In genomic region chr1:192601145-192602048, GRCh38 we compare ENCODE assay signal across 9 cellular contexts. TPM values are rescaled to one million over a fixed set of nuclear protein-coding genes. Genes with fewer than 3 reads are reported as not detected.
DNase-seq lines count a peak whose midpoint lies in the region; ATAC-seq and TF ChIP-seq lines count a peak whose summit lies in the region.
"Had no signal": no experiment of that assay in that cellular context is flagged by ENCODE, and none has a peak within 500 bp of the region (broad histone marks: within the 10 kb centered on the region; RNA-seq: fewer than 3 reads in every experiment).

No MANE protein-coding gene starts in this region.

- no peaks in the 10 kb centered on the region for H3K4me1 ChIP-seq in neural progenitor cell
- no peaks in the 10 kb centered on the region for H3K4me1 ChIP-seq in testis
- peaks cover 0 to 3% of the 10 kb centered on the region in 2 donors for H3K4me1 ChIP-seq in gastrocnemius medialis

- no peak overlapping the region for H3K4me3 ChIP-seq in neural progenitor cell
- no peak overlapping the region for H3K4me3 ChIP-seq in testis
- no peak overlapping the region for H3K4me3 ChIP-seq in gastrocnemius medialis

- H3K36me3 ChIP-seq in neural progenitor cell (no peaks in the 10 kb centered on the region), testis (ENCODE audit: low read depth, missing control alignments) (no peaks in the 10 kb centered on the region), gastrocnemius medialis (no peaks in the 10 kb centered on the region)

- H4K20me1 ChIP-seq in neural progenitor cell (ENCODE audit: low read depth): no peaks in the 10 kb centered on the region

- no peaks in the 10 kb centered on the region for H3K79me2 ChIP-seq in neural progenitor cell (ENCODE audit: low read depth)

- H3K4me2 ChIP-seq in neural progenitor cell: no peak overlapping the region

- H3K9me3 ChIP-seq in neural progenitor cell (ENCODE audit: low read depth) (no peaks in the 10 kb centered on the region), testis (no peaks in the 10 kb centered on the region), gastrocnemius medialis (no peaks in the 10 kb centered on the region)

- no peaks in the 10 kb centered on the region for H3K27me3 Mint-ChIP-seq in activated CD4-positive, alpha-beta T cell treated with anti-CD3 and anti-CD28 coated beads for 36 hours
- no peaks in the 10 kb centered on the region for H3K27me3 Mint-ChIP-seq in neural progenitor cell (ENCODE audit: insufficient read depth, low read depth)

- TF ChIP-seq POLR2A in testis (IDR thresholded peaks at IDR 0.05) (no peak), gastrocnemius medialis (IDR thresholded peaks at IDR 0.05) (no peak)

- H3K36me3 Mint-ChIP-seq in activated CD4-positive, alpha-beta T cell treated with anti-CD3 and anti-CD28 coated beads for 36 hours (ENCODE audit: low read depth): no peaks in the 10 kb centered on the region
- H3K36me3 Mint-ChIP-seq in stimulated activated effector memory CD8-positive, alpha-beta T cell treated with anti-CD3 and anti-CD28 coated beads, Interleukin-12 subunit alpha, Interleukin-12 subunit beta, amount 100 ng/mL, for 72 hours: no peaks in the 10 kb centered on the region
- no peaks in the 10 kb centered on the region for H3K36me3 Mint-ChIP-seq in neural progenitor cell

- H3K27ac Mint-ChIP-seq in activated CD4-positive, alpha-beta T cell treated with anti-CD3 and anti-CD28 coated beads for 36 hours: no peak overlapping the region
- H3K27ac Mint-ChIP-seq in stimulated activated effector memory CD8-positive, alpha-beta T cell treated with anti-CD3 and anti-CD28 coated beads, Interleukin-12 subunit alpha, Interleukin-12 subunit beta, amount 100 ng/mL, for 72 hours: no peak overlapping the region
- no peak overlapping the region for H3K27ac Mint-ChIP-seq in neural progenitor cell
- H3K27ac Mint-ChIP-seq: dendritic cell treated with granulocyte-macrophage colony-stimulating factor and Interleukin-4, amounts not matched to agents 40 ng/mL and 50 ng/mL, for 4 days had no signal

- DNase-seq in activated CD4-positive, alpha-beta T cell treated with anti-CD3 and anti-CD28 coated beads for 36 hours: no peak
- DNase-seq in activated CD4-positive, alpha-beta T cell treated with anti-CD3 and anti-CD28 coated beads, Interleukin-2, amount 50 U/mL, for 4 hours: no peak
- DNase-seq in LHCN-M2 (ENCODE audit: low read depth) (peak; percentile 20), neural progenitor cell (ENCODE audit: low spot score) (no peak), testis (no peak), gastrocnemius medialis (no peak)
- DNase-seq in stimulated activated effector memory CD8-positive, alpha-beta T cell treated with anti-CD3 and anti-CD28 coated beads, Interleukin-12 subunit alpha, Interleukin-12 subunit beta, amount 100 ng/mL, for 72 hours (ENCODE audit: low spot score in 2 of 2): no peak

- H3K9ac ChIP-seq in neural progenitor cell: no peak overlapping the region

- no peak overlapping the region for H2AFZ ChIP-seq in neural progenitor cell (replicated peaks)

- no peaks in the 10 kb centered on the region for H3K27me3 ChIP-seq in neural progenitor cell
- H3K27me3 ChIP-seq in testis: no peaks in the 10 kb centered on the region
- no peaks in the 10 kb centered on the region for H3K27me3 ChIP-seq in gastrocnemius medialis

- H3F3A ChIP-seq in neural progenitor cell (ENCODE audit: low read depth): no peaks in the 10 kb centered on the region

- H3K9me3 Mint-ChIP-seq in activated CD4-positive, alpha-beta T cell treated with anti-CD3 and anti-CD28 coated beads for 36 hours (ENCODE audit: low read depth): no peaks in the 10 kb centered on the region
- no peaks in the 10 kb centered on the region for H3K9me3 Mint-ChIP-seq in stimulated activated effector memory CD8-positive, alpha-beta T cell treated with anti-CD3 and anti-CD28 coated beads, Interleukin-12 subunit alpha, Interleukin-12 subunit beta, amount 100 ng/mL, for 72 hours
- no peaks in the 10 kb centered on the region for H3K9me3 Mint-ChIP-seq in neural progenitor cell
- H3K9me3 Mint-ChIP-seq: dendritic cell treated with granulocyte-macrophage colony-stimulating factor and Interleukin-4, amounts not matched to agents 40 ng/mL and 50 ng/mL, for 4 days had no signal

- peak; percentile 80 for ATAC-seq in activated CD4-positive, alpha-beta T cell treated with anti-CD3 and anti-CD28 coated beads for 36 hours
- ATAC-seq in HG02610 (IDR thresholded peaks at IDR 0.05; ENCODE audit: unreplicated experiment): peak; percentile 76
- ATAC-seq in stimulated activated effector memory CD8-positive, alpha-beta T cell treated with anti-CD3 and anti-CD28 coated beads, Interleukin-12 subunit alpha, Interleukin-12 subunit beta, amount 100 ng/mL, for 72 hours: peak; percentile 83
- no peak for ATAC-seq in gastrocnemius medialis

- in situ Hi-C loops in gastrocnemius medialis (cut with MboI; ENCODE audit: low sequenced_read_pairs in 4 of 4): loop anchor here in 3 of 4 donors (5.0 to 10.0 kb wide), 2 partner anchors 124 to 127 kb away; no protein-coding TSS in a partner anchor

- H3K27ac ChIP-seq in neural progenitor cell (no peak overlapping the region), testis (no peak overlapping the region), gastrocnemius medialis (no peak overlapping the region)

- whole genome bisulfite sequencing in testis, 2 donors: 84 to 90% methylated on average over 2 of the region's 2 CpGs

- TF ChIP-seq CTCF in neural progenitor cell (IDR thresholded peaks at IDR 0.05) (no peak), testis (IDR thresholded peaks at IDR 0.05) (no peak), gastrocnemius medialis (IDR thresholded peaks at IDR 0.05 in 4 of 5, conservative IDR thresholded peaks at IDR 0.05 in 1 of 5) (no peak)

- POLR2A ChIA-PET in activated CD4-positive, alpha-beta T cell treated with anti-CD3 and anti-CD28 coated beads for 36 hours (lab: Charles Lee): no interaction called here

- H3K4me1 Mint-ChIP-seq in activated CD4-positive, alpha-beta T cell treated with anti-CD3 and anti-CD28 coated beads for 36 hours: peaks cover 29% of the 10 kb centered on the region
- peaks cover 60% of the 10 kb centered on the region for H3K4me1 Mint-ChIP-seq in stimulated activated effector memory CD8-positive, alpha-beta T cell treated with anti-CD3 and anti-CD28 coated beads, Interleukin-12 subunit alpha, Interleukin-12 subunit beta, amount 100 ng/mL, for 72 hours
- no peaks in the 10 kb centered on the region for H3K4me1 Mint-ChIP-seq in neural progenitor cell

- H3K4me3 Mint-ChIP-seq in activated CD4-positive, alpha-beta T cell treated with anti-CD3 and anti-CD28 coated beads for 36 hours: no peak overlapping the region
- peak overlapping the region; percentile 5 for H3K4me3 Mint-ChIP-seq in stimulated activated effector memory CD8-positive, alpha-beta T cell treated with anti-CD3 and anti-CD28 coated beads, Interleukin-12 subunit alpha, Interleukin-12 subunit beta, amount 100 ng/mL, for 72 hours
- no peak overlapping the region for H3K4me3 Mint-ChIP-seq in neural progenitor cell
- H3K4me3 Mint-ChIP-seq: dendritic cell treated with granulocyte-macrophage colony-stimulating factor and Interleukin-4, amounts not matched to agents 40 ng/mL and 50 ng/mL, for 4 days had no signal

- intact Hi-C loops in activated CD4-positive, alpha-beta T cell treated with anti-CD3 and anti-CD28 coated beads for 36 hours (cut with DNase I, micrococcal nuclease): no loop called here
- intact Hi-C loops in testis (cut with DNase I; ENCODE audit: low total_unique reads): loop anchor here (10.0 kb wide), 1 partner anchor 127 kb away; no protein-coding TSS in a partner anchor
- intact Hi-C loops in gastrocnemius medialis (cut with DNase I; ENCODE audit: low total_unique reads): no loop called here

- CTCF ChIA-PET in activated CD4-positive, alpha-beta T cell treated with anti-CD3 and anti-CD28 coated beads for 36 hours (lab: Charles Lee): interaction anchor here (1.1 to 1.6 kb wide), 4 partner anchors 18 to 126 kb away, joined by 3 to 4 read pairs (median 3); no protein-coding TSS in a partner anchor

RNA-seq across cellular contexts. Expression of gene RGS1, which starts 25.8 kb away (rescaled TPM):
- total RNA-seq in activated CD4-positive, alpha-beta T cell treated with anti-CD3 and anti-CD28 coated beads for 36 hours: 10 to 100 TPM; 12.0 to 13.6 TPM
- total RNA-seq in LHCN-M2 (2014; rRNA removed): 0.11 and 0.19 TPM in 2 replicates
- not detected for polyA plus RNA-seq in LHCN-M2 (2012)
- not detected in 2 replicates for total RNA-seq in neural progenitor cell (ENCODE audit: low replicate concordance)
- 10 to 100 TPM; 17.2 to 69.5 TPM for total RNA-seq in testis
- 3.9 TPM for polyA plus RNA-seq in testis (ENCODE audit: insufficient read depth, low read depth, low replicate concordance)
- total RNA-seq in gastrocnemius medialis: 1 to 10 TPM; 1.0 to 4.9 (median 3.5) TPM

RNA-seq across cellular contexts. Expression of gene RGS13, which starts 34.5 kb away (rescaled TPM):
- total RNA-seq in activated CD4-positive, alpha-beta T cell treated with anti-CD3 and anti-CD28 coated beads for 36 hours: not detected
- not detected in 2 replicates for total RNA-seq in LHCN-M2 (2014; rRNA removed)
- polyA plus RNA-seq in LHCN-M2 (2012): not detected
- total RNA-seq in neural progenitor cell (ENCODE audit: low replicate concordance): not detected in 2 replicates
- under 1 TPM in 1 of 2 donors, not detected in 1; 0.25 TPM for total RNA-seq in testis
- not detected for polyA plus RNA-seq in testis (ENCODE audit: insufficient read depth, low read depth, low replicate concordance)
- total RNA-seq in gastrocnemius medialis: not detected

Comparison
In these comparisons a context has a peak if more than half of its experiments do, and no peak if none do; other contexts are left out.
1. ATAC-seq: peak in activated CD4-positive, alpha-beta T cell treated with anti-CD3 and anti-CD28 coated beads for 36 hours (single experiment), HG02610 (single experiment) and stimulated activated effector memory CD8-positive, alpha-beta T cell treated with anti-CD3 and anti-CD28 coated beads, Interleukin-12 subunit alpha, Interleukin-12 subunit beta, amount 100 ng/mL, for 72 hours (single experiment); none in gastrocnemius medialis (0 of 2).